1 cellular context compared by ENCODE assay signal in the genomic region with DNA sequence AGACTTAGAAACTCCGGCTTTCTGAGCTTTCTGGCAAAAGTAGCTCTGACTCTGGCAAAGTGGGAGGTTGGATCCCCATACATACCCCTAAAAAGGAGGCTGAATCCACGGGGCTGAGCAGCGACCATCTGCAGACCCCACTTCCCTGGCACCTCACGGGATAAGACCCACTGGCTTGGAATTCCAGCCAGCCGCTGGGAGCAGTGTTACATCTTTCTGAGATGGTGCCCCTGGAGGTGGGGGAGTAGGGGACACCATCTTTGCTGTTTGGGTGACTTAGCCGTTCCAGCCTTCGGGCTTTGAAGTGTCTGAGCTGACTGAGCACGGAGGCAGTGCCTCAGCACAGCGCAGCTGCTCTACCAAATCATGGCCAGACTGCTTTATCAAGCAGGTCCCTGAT.
TF ChIP-seq lines count a peak whose summit lies in the region.

No MANE protein-coding gene starts in this region.

TF ChIP-seq in K562, 482 proteins besides CTCF, POLR2A, EP300 and RAD21:
- TF ChIP-seq ATF1 (CRISPR knock-in tag; IDR thresholded peaks at IDR 0.05) (no peak), ATF1 (tag; IDR thresholded peaks at IDR 0.05) (no peak), HNRNPLL (IDR thresholded peaks at IDR 0.05; ENCODE audit: low read depth, low read length, poor library complexity, severe bottlenecking) (no peak), MBD2 (IDR thresholded peaks at IDR 0.05; ENCODE audit: borderline replicate concordance, low read depth) (no peak), PPARD (CRISPR knock-in tag; IDR thresholded peaks at IDR 0.05) (no peak), MAFK (IDR thresholded peaks at IDR 0.05; ENCODE audit: low read length) (no peak), LCOR (CRISPR knock-in tag; IDR thresholded peaks at IDR 0.05) (no peak), HDGF (IDR thresholded peaks at IDR 0.05) (no peak), STAG1 (CRISPR knock-in tag; IDR thresholded peaks at IDR 0.05; ENCODE audit: borderline replicate concordance) (no peak), SIN3B (IDR thresholded peaks at IDR 0.05; ENCODE audit: low read depth) (no peak), BCL6 (CRISPR knock-in tag; IDR thresholded peaks at IDR 0.05) (no peak), XRCC3 (IDR thresholded peaks at IDR 0.05) (no peak)
- TF ChIP-seq, protein P1, sequence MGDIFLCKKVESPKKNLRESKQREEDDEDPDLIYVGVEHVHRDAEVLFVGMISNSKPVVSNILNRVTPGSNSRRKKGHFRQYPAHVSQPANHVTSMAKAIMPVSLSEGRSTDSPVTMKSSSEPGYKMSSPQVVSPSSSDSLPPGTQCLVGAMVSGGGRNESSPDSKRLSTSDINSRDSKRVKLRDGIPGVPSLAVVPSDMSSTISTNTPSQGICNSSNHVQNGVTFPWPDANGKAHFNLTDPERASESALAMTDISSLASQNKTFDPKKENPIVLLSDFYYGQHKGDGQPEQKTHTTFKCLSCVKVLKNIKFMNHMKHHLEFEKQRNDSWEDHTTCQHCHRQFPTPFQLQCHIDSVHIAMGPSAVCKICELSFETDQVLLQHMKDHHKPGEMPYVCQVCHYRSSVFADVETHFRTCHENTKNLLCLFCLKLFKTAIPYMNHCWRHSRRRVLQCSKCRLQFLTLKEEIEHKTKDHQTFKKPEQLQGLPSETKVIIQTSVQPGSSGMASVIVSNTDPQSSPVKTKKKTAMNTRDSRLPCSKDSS (IDR thresholded peaks at IDR 0.05; ENCODE audit: low read depth, partially characterized antibody): no peak
- TF ChIP-seq, protein P2, sequence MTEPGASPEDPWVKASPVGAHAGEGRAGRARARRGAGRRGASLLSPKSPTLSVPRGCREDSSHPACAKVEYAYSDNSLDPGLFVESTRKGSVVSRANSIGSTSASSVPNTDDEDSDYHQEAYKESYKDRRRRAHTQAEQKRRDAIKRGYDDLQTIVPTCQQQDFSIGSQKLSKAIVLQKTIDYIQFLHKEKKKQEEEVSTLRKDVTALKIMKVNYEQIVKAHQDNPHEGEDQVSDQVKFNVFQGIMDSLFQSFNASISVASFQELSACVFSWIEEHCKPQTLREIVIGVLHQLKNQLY (CRISPR knock-in tag; conservative IDR thresholded peaks at IDR 0.05): no peak
- TF ChIP-seq, protein P3, sequence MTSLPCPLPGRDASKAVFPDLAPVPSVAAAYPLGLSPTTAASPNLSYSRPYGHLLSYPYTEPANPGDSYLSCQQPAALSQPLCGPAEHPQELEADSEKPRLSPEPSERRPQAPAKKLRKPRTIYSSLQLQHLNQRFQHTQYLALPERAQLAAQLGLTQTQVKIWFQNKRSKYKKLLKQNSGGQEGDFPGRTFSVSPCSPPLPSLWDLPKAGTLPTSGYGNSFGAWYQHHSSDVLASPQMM (CRISPR knock-in tag; IDR thresholded peaks at IDR 0.05): no peak
- TF ChIP-seq, protein P4, sequence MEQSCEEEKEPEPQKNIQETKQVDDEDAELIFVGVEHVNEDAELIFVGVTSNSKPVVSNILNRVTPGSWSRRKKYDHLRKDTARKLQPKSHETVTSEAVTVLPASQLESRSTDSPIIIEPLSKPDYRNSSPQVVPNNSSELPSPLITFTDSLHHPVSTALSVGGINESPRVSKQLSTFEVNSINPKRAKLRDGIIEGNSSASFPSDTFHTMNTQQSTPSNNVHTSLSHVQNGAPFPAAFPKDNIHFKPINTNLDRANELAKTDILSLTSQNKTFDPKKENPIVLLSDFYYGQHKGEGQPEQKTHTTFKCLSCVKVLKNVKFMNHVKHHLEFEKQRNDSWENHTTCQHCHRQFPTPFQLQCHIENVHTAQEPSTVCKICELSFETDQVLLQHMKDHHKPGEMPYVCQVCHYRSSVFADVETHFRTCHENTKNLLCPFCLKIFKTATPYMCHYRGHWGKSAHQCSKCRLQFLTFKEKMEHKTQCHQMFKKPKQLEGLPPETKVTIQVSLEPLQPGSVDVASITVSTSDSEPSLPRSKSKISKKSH (CRISPR knock-in tag; IDR thresholded peaks at IDR 0.05): no peak
- TF ChIP-seq, protein P5, sequence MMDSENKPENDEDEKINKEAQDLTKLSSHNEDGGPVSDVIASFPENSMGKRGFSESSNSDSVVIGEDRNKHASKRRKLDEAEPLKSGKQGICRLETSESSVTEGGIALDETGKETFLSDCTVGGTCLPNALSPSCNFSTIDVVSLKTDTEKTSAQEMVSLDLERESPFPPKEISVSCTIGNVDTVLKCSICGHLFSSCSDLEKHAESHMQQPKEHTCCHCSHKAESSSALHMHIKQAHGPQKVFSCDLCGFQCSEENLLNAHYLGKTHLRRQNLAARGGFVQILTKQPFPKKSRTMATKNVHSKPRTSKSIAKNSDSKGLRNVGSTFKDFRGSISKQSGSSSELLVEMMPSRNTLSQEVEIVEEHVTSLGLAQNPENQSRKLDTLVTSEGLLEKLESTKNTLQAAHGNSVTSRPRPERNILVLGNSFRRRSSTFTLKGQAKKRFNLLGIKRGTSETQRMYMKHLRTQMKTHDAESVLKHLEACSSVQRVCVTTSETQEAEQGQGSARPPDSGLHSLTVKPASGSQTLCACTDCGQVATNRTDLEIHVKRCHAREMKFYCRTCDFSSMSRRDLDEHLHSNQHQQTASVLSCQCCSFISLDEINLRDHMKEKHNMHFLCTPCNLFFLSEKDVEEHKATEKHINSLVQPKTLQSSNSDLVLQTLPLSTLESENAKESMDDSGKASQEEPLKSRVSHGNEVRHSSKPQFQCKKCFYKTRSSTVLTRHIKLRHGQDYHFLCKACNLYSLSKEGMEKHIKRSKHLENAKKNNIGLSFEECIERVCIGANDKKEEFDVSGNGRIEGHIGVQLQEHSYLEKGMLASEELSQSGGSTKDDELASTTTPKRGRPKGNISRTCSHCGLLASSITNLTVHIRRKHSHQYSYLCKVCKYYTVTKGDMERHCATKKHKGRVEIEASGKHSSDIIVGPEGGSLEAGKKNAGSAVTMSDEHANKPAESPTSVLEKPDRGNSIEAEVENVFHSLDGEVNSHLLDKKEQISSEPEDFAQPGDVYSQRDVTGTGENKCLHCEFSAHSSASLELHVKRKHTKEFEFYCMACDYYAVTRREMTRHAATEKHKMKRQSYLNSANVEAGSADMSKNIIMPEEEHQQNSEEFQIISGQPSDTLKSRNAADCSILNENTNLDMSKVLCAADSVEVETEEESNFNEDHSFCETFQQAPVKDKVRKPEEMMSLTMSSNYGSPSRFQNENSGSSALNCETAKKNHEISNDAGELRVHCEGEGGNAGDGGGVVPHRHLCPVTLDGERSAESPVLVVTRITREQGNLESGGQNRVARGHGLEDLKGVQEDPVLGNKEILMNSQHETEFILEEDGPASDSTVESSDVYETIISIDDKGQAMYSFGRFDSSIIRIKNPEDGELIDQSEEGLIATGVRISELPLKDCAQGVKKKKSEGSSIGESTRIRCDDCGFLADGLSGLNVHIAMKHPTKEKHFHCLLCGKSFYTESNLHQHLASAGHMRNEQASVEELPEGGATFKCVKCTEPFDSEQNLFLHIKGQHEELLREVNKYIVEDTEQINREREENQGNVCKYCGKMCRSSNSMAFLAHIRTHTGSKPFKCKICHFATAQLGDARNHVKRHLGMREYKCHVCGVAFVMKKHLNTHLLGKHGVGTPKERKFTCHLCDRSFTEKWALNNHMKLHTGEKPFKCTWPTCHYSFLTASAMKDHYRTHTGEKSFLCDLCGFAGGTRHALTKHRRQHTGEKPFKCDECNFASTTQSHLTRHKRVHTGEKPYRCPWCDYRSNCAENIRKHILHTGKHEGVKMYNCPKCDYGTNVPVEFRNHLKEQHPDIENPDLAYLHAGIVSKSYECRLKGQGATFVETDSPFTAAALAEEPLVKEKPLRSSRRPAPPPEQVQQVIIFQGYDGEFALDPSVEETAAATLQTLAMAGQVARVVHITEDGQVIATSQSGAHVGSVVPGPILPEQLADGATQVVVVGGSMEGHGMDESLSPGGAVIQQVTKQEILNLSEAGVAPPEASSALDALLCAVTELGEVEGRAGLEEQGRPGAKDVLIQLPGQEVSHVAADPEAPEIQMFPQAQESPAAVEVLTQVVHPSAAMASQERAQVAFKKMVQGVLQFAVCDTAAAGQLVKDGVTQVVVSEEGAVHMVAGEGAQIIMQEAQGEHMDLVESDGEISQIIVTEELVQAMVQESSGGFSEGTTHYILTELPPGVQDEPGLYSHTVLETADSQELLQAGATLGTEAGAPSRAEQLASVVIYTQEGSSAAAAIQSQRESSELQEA (IDR thresholded peaks at IDR 0.05; ENCODE audit: low read depth): no peak
TF ChIP-seq in K562: peak in this region for 0.
